In genomic region chr2:23506460-23507266, GRCh38 we compare ENCODE assay signal across 18 cellular contexts.
A peak's percentile ranks its signal among the peaks of the same experiment; 100 is the strongest.
DNase-seq lines count a peak whose midpoint lies in the region; ATAC-seq and TF ChIP-seq lines count a peak whose summit lies in the region.
"Had no signal": no experiment of that assay in that cellular context is flagged by ENCODE, and none has a peak within 500 bp of the region (broad histone marks: within the 10 kb centered on the region; RNA-seq: fewer than 3 reads in every experiment).

No MANE protein-coding gene starts in this region.

- H3K4me3 Mint-ChIP-seq in brain (no peak overlapping the region), nephron (no peak overlapping the region)
- H3K4me3 Mint-ChIP-seq in activated CD4-positive, alpha-beta T cell treated with anti-CD3 and anti-CD28 coated beads for 36 hours: no peak overlapping the region
- H3K4me3 Mint-ChIP-seq: activated B cell treated with CpG ODN at 0.5 μM for 24 hours; T-helper 1 cell treated with Interleukin-12 subunit alpha and Interleukin-12 subunit beta and Interleukin-4 antibody, amounts not matched to agents 30 μg/mL and 1 μg/mL, for 36 hours had no signal

- DNase-seq in DMS79 treated with DMSO at 0.1 percent for 48 hours (lab: John Stamatoyannopoulos, UW) (peak; percentile 66), MV-4-11 (lab: John Stamatoyannopoulos, UW) (peak; percentile 92), AG20443 (ENCODE audit: low spot score) (no peak)
- DNase-seq in activated CD4-positive, alpha-beta T cell treated with anti-CD3 and anti-CD28 coated beads for 36 hours: no peak
- DNase-seq: activated B cell treated with CpG ODN at 0.5 μM for 24 hours; amniotic stem cell; Caco-2; MM.1S; NCI-H2081 treated with DMSO at 0.1 percent for 48 hours; pancreas; stimulated activated CD4-positive, alpha-beta T cell treated with anti-CD3 and anti-CD28 coated beads, Interleukin-4, amount 100 ng/mL, for 4 hours; stimulated activated CD8-positive, alpha-beta memory T cell treated with anti-CD3 and anti-CD28 coated beads, Interleukin-4, amount 100 ng/mL, for 48 hours had no signal

- peak overlapping the region in 3 of 5 experiments; percentile 45 to 90 (median 75) for H3K27ac Mint-ChIP-seq in brain
- H3K27ac Mint-ChIP-seq in nephron: peak overlapping the region; percentile 49 to 82 (median 67)
- no peak overlapping the region for H3K27ac Mint-ChIP-seq in activated CD4-positive, alpha-beta T cell treated with anti-CD3 and anti-CD28 coated beads for 36 hours
- H3K27ac Mint-ChIP-seq: activated B cell treated with CpG ODN at 0.5 μM for 24 hours; T-helper 1 cell treated with Interleukin-12 subunit alpha and Interleukin-12 subunit beta and Interleukin-4 antibody, amounts not matched to agents 30 μg/mL and 1 μg/mL, for 36 hours had no signal

- peaks cover 9% of the 10 kb centered on the region for H3K27me3 Mint-ChIP-seq in brain
- peaks cover 4% of the 10 kb centered on the region for H3K27me3 Mint-ChIP-seq in nephron (ENCODE audit: low read depth)
- no peaks in the 10 kb centered on the region for H3K27me3 Mint-ChIP-seq in activated CD4-positive, alpha-beta T cell treated with anti-CD3 and anti-CD28 coated beads for 36 hours
- H3K27me3 Mint-ChIP-seq: activated B cell treated with CpG ODN at 0.5 μM for 24 hours had no signal

- H3K36me3 Mint-ChIP-seq in brain (no peaks in the 10 kb centered on the region), nephron (ENCODE audit: low read depth) (no peaks in the 10 kb centered on the region)
- H3K36me3 Mint-ChIP-seq in activated CD4-positive, alpha-beta T cell treated with anti-CD3 and anti-CD28 coated beads for 36 hours (ENCODE audit: low read depth): no peaks in the 10 kb centered on the region

- H3K9me3 Mint-ChIP-seq in brain (no peaks in the 10 kb centered on the region), nephron (no peaks in the 10 kb centered on the region)
- H3K9me3 Mint-ChIP-seq in activated CD4-positive, alpha-beta T cell treated with anti-CD3 and anti-CD28 coated beads for 36 hours (ENCODE audit: low read depth): no peaks in the 10 kb centered on the region
- H3K9me3 Mint-ChIP-seq: activated B cell treated with CpG ODN at 0.5 μM for 24 hours; T-helper 1 cell treated with Interleukin-12 subunit alpha and Interleukin-12 subunit beta and Interleukin-4 antibody, amounts not matched to agents 30 μg/mL and 1 μg/mL, for 36 hours had no signal

- H3K4me1 Mint-ChIP-seq in brain (peaks cover 88% of the 10 kb centered on the region), nephron (peaks cover 71% of the 10 kb centered on the region)
- H3K4me1 Mint-ChIP-seq in activated CD4-positive, alpha-beta T cell treated with anti-CD3 and anti-CD28 coated beads for 36 hours: no peaks in the 10 kb centered on the region

- CTCF ChIA-PET in activated CD4-positive, alpha-beta T cell treated with anti-CD3 and anti-CD28 coated beads for 36 hours (lab: Charles Lee): interaction anchor here (0.9 kb wide), 1 partner anchor 9 kb away, joined by 3 read pairs; no protein-coding TSS in a partner anchor

- POLR2A ChIA-PET in activated CD4-positive, alpha-beta T cell treated with anti-CD3 and anti-CD28 coated beads for 36 hours (lab: Charles Lee): interaction anchor here (0.7 kb wide), 1 partner anchor 29 kb away, joined by 3 read pairs; no protein-coding TSS in a partner anchor

- ATAC-seq in HG03196 (IDR thresholded peaks at IDR 0.05; ENCODE audit: unreplicated experiment) (no peak), GM21576 (IDR thresholded peaks at IDR 0.05; ENCODE audit: unreplicated experiment) (no peak)
- no peak for ATAC-seq in activated CD4-positive, alpha-beta T cell treated with anti-CD3 and anti-CD28 coated beads for 36 hours
- ATAC-seq: GM12878 had no signal

- intact Hi-C loops in activated CD4-positive, alpha-beta T cell treated with anti-CD3 and anti-CD28 coated beads for 36 hours (cut with DNase I, micrococcal nuclease): no loop called here

- no peak for TF ChIP-seq CTCF in brain (conservative IDR thresholded peaks at IDR 0.05)
- TF ChIP-seq CTCF in nephron (IDR thresholded peaks at IDR 0.05; ENCODE audit: unreplicated experiment in 3 of 3): no peak

Comparison
In these comparisons a context has a peak if more than half of its experiments do, and no peak if none do; other contexts are left out.
1. DNase-seq: peak in DMS79 treated with DMSO at 0.1 percent for 48 hours (single experiment) and MV-4-11 (single experiment); none in activated CD4-positive, alpha-beta T cell treated with anti-CD3 and anti-CD28 coated beads for 36 hours (single experiment) and AG20443 (single experiment).